11 cellular contexts compared by ENCODE assay signal in the genomic region with DNA sequence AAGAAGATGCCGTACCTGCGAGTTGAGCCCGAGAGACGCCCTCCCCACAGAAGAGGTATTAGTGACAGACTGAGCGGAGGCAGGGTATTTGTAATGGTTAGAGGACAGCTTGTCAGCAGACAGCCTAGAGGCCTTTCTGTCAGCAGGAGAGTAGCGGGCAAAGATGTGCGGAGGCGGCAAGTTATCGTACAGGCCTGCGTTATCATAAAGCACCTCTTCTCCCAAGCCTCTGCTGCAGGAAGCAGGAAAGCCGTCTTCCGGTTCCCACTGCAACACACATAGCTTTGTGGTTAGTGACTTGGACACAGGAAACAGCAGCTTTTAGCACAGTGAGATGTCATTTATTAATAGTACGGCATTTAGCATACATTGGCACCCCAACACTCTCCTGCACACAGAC.
DNase-seq lines count a peak whose midpoint lies in the region; ATAC-seq, FAIRE-seq and TF ChIP-seq lines count a peak whose summit lies in the region.
"Had no signal": no experiment of that assay in that cellular context is flagged by ENCODE, and none has a peak within 500 bp of the region (broad histone marks: within the 10 kb centered on the region; RNA-seq: fewer than 3 reads in every experiment).

No MANE protein-coding gene starts in this region.

- DNase-seq in EH (ENCODE audit: low read depth): peak; percentile 90
- no peak for DNase-seq in T-cell
- DNase-seq in fibroblast of lung (ENCODE audit: low read depth in 2 of 2): peak; percentile 35 to 84
- DNase-seq in osteoblast (ENCODE audit: insufficient read length, low spot score, missing footprints): peak; percentile 77
- no peak for DNase-seq in HTR-8/SVneo (ENCODE audit: insufficient read length, low spot score)
- no peak for DNase-seq in HEK293T (ENCODE audit: extremely low spot score)
- no peak for DNase-seq in LoVo (ENCODE audit: low spot score)
- DNase-seq in endodermal cell: no peak
- DNase-seq: GOT3, NCI-H2081 treated with DMSO at 0.1 percent for 48 hours had no signal

- H3K4me1 Mint-ChIP-seq in T-cell (peaks cover 10 to 63% (median 38%) of the 10 kb centered on the region in 3 donors), endodermal cell (peaks cover 7% of the 10 kb centered on the region)

- H3K79me2 ChIP-seq in fibroblast of lung (ENCODE audit: control insufficient read depth, insufficient read depth, low read length) (peaks cover 2% of the 10 kb centered on the region), osteoblast (ENCODE audit: insufficient read depth, low read length) (peaks cover 98% of the 10 kb centered on the region)

- H3K9me3 ChIP-seq in fibroblast of lung (ENCODE audit: control insufficient read depth, insufficient read depth, low read depth, low read length) (no peaks in the 10 kb centered on the region), osteoblast (ENCODE audit: low read depth, low read length) (no peaks in the 10 kb centered on the region), endodermal cell (ENCODE audit: control insufficient read depth, low read length) (no peaks in the 10 kb centered on the region)
- H3K9me3 ChIP-seq: ovary had no signal

- H3K27ac ChIP-seq in fibroblast of lung (ENCODE audit: insufficient read depth, low read length) (peak overlapping the region; percentile 53), osteoblast (ENCODE audit: low read depth, low read length) (peak overlapping the region; percentile 59), endodermal cell (ENCODE audit: low read depth, low read length) (no peak overlapping the region)
- H3K27ac ChIP-seq: ovary had no signal

- H3K4me3 Mint-ChIP-seq in T-cell (peak overlapping the region in 1 of 3 donors; percentile 26), endodermal cell (no peak overlapping the region)

- H3K27ac Mint-ChIP-seq in T-cell: peak overlapping the region; percentile 36 to 86
- no peak overlapping the region for H3K27ac Mint-ChIP-seq in endodermal cell

- H2AFZ ChIP-seq in fibroblast of lung (ENCODE audit: low read length) (no peak overlapping the region), osteoblast (ENCODE audit: low read length) (no peak overlapping the region)

- H3K27me3 Mint-ChIP-seq in T-cell: no peaks in the 10 kb centered on the region
- H3K27me3 Mint-ChIP-seq in endodermal cell (ENCODE audit: insufficient read depth): no peaks in the 10 kb centered on the region

- H3K4me3 ChIP-seq in fibroblast of lung (replicated peaks in 1 of 4; ENCODE audit: control extremely low read depth in 1 of 4, insufficient read depth in 1 of 4, low read depth in 3 of 4, low read length in 4 of 4) (no peak overlapping the region), osteoblast (ENCODE audit: insufficient read depth, low read length) (no peak overlapping the region), endodermal cell (ENCODE audit: low read length) (no peak overlapping the region)
- H3K4me3 ChIP-seq: ovary had no signal

- H3K4me1 ChIP-seq in fibroblast of lung (ENCODE audit: control insufficient read depth, extremely low read depth, insufficient read depth, low read length) (peaks cover 23% of the 10 kb centered on the region), osteoblast (ENCODE audit: insufficient read depth, low read length) (peaks cover 42% of the 10 kb centered on the region), endodermal cell (ENCODE audit: control insufficient read depth, insufficient read depth, low read length) (no peaks in the 10 kb centered on the region)

- CTCF ChIA-PET in T-cell (lab: Charles Lee): no interaction called here
- CTCF ChIA-PET in HEK293T (lab: Yijun Ruan, JAX): no interaction called here

- H3K27me3 ChIP-seq in fibroblast of lung (ENCODE audit: control insufficient read depth, insufficient read depth, low read length): no peaks in the 10 kb centered on the region
- no peaks in the 10 kb centered on the region for H3K27me3 ChIP-seq in osteoblast (ENCODE audit: insufficient read depth, low read length)
- H3K27me3 ChIP-seq in endodermal cell (ENCODE audit: control insufficient read depth, insufficient read depth, low read length, poor library complexity, severe bottlenecking): no peaks in the 10 kb centered on the region
- H3K27me3 ChIP-seq: ovary had no signal

- FAIRE-seq in HTR-8/SVneo (lab: Jason Lieb, UNC): no peak

- peak in 3 of 4 experiments; percentile 48 to 64 (median 62) for ATAC-seq in T-cell (replicated peaks in 1 of 4)

- H3K36me3 ChIP-seq in fibroblast of lung (ENCODE audit: control insufficient read depth, insufficient read depth, low read length): peaks cover 17% of the 10 kb centered on the region
- peaks cover 98% of the 10 kb centered on the region for H3K36me3 ChIP-seq in osteoblast (ENCODE audit: insufficient read depth, low read length)
- peaks cover 65% of the 10 kb centered on the region for H3K36me3 ChIP-seq in endodermal cell (ENCODE audit: control insufficient read depth, insufficient read depth, low read length)
- H3K36me3 ChIP-seq: ovary had no signal

- H4K20me1 ChIP-seq in fibroblast of lung (ENCODE audit: control insufficient read depth, extremely low read depth, insufficient read depth, low read length) (no peaks in the 10 kb centered on the region), osteoblast (ENCODE audit: insufficient read depth, low read length) (peaks cover 53% of the 10 kb centered on the region)

- H3K36me3 Mint-ChIP-seq in T-cell: peaks cover 41% of the 10 kb centered on the region
- H3K36me3 Mint-ChIP-seq in endodermal cell (ENCODE audit: low read depth): peaks cover 67% of the 10 kb centered on the region

- H3K4me2 ChIP-seq in fibroblast of lung (ENCODE audit: extremely low read depth, insufficient read depth, low read length): peak overlapping the region; percentile 36
- no peak overlapping the region for H3K4me2 ChIP-seq in osteoblast (ENCODE audit: insufficient read depth, low read length)

- no peak for TF ChIP-seq CTCF in fibroblast of lung (conservative IDR thresholded peaks at IDR 0.05 in 1 of 2, IDR thresholded peaks at IDR 0.05 in 1 of 2; ENCODE audit: low read depth in 1 of 2, low read length in 2 of 2)
- no peak for TF ChIP-seq CTCF in osteoblast (IDR thresholded peaks at IDR 0.05; ENCODE audit: extremely low read depth, low read depth, low read length)
- TF ChIP-seq CTCF in endodermal cell (conservative IDR thresholded peaks at IDR 0.05): no peak

- no peaks in the 10 kb centered on the region for H3K9me3 Mint-ChIP-seq in T-cell
- no peaks in the 10 kb centered on the region for H3K9me3 Mint-ChIP-seq in endodermal cell

- H3K9ac ChIP-seq in fibroblast of lung (ENCODE audit: insufficient read depth, low read length) (no peak overlapping the region), endodermal cell (ENCODE audit: extremely low read depth, low read length, poor library complexity, severe bottlenecking) (no peak overlapping the region)

- POLR2A ChIA-PET in T-cell (lab: Charles Lee): no interaction called here
- POLR2A ChIA-PET in HEK293T (lab: Yijun Ruan, JAX): no interaction called here

- 85 to 87% methylated on average over 12 to 13 of the region's 13 CpGs for WGBS in endodermal cell (ENCODE audit: insufficient coverage in 1 of 2, insufficient read length in 1 of 2), 2 experiments

TF ChIP-seq in HEK293T, 16 proteins besides CTCF, POLR2A, EP300 and RAD21:
- TF ChIP-seq SP1 (IDR thresholded peaks at IDR 0.05): no peak
- no peak for TF ChIP-seq ARNT (IDR thresholded peaks at IDR 0.05)
- no peak for TF ChIP-seq FOXK2 (IDR thresholded peaks at IDR 0.05)
- no peak for TF ChIP-seq CTBP1 (IDR thresholded peaks at IDR 0.05; ENCODE audit: borderline replicate concordance)
- no peak for TF ChIP-seq BHLHE40 (IDR thresholded peaks at IDR 0.05; ENCODE audit: borderline replicate concordance)
- no peak for TF ChIP-seq SUZ12 (IDR thresholded peaks at IDR 0.05)
- TF ChIP-seq TARDBP (IDR thresholded peaks at IDR 0.05): no peak
- no peak for TF ChIP-seq ZNF384 (IDR thresholded peaks at IDR 0.05)
- TF ChIP-seq NFRKB (IDR thresholded peaks at IDR 0.05): no peak

Comparison
In these comparisons a context has a peak if more than half of its experiments do, and no peak if none do; other contexts are left out.
1. DNase-seq: peak in EH (single experiment), fibroblast of lung (2 of 2) and osteoblast (single experiment); none in T-cell (0 of 34), HTR-8/SVneo (single experiment), HEK293T (single experiment), LoVo (single experiment) and endodermal cell (single experiment).